In genomic region chr1:184945034-184945433, GRCh38 we compare ENCODE assay signal across 11 cellular contexts. TPM values are rescaled to one million over a fixed set of nuclear protein-coding genes. Genes with fewer than 3 reads are reported as not detected.
DNase-seq lines count a peak whose midpoint lies in the region; ATAC-seq, FAIRE-seq and TF ChIP-seq lines count a peak whose summit lies in the region.
"Had no signal": no experiment of that assay in that cellular context is flagged by ENCODE, and none has a peak within 500 bp of the region (broad histone marks: within the 10 kb centered on the region; RNA-seq: fewer than 3 reads in every experiment).

No MANE protein-coding gene starts in this region.

- H3K27me3 ChIP-seq in ascending aorta (no peaks in the 10 kb centered on the region), skeletal muscle tissue (ENCODE audit: control insufficient read depth in 3 of 3, insufficient read depth in 3 of 3, low read length in 3 of 3) (no peaks in the 10 kb centered on the region), body of pancreas (no peaks in the 10 kb centered on the region)
- H3K27me3 ChIP-seq: SJSA1 had no signal

- H3K4me1 ChIP-seq in ascending aorta (peaks cover 0 to 46% of the 10 kb centered on the region in 2 donors), skeletal muscle tissue (ENCODE audit: control insufficient read depth in 3 of 3, insufficient read depth in 3 of 3, low read length in 3 of 3) (peaks cover 0 to 5% (median 0%) of the 10 kb centered on the region in 3 donors), body of pancreas (peaks cover 26% of the 10 kb centered on the region)

- H3K4me3 ChIP-seq in ascending aorta = no peak overlapping the region
- H3K4me3 ChIP-seq in skeletal muscle tissue (ENCODE audit: low read length in 3 of 3) = no peak overlapping the region
- H3K4me3 ChIP-seq in body of pancreas = no peak overlapping the region
- H3K4me3 ChIP-seq: SJSA1 had no signal

- FAIRE-seq in GM19239 (lab: Jason Lieb, UNC) = peak; percentile 90

- ATAC-seq in HG03135 (IDR thresholded peaks at IDR 0.05; ENCODE audit: unreplicated experiment) (peak; percentile 52), body of pancreas (no peak), omental fat pad (ENCODE audit: low FRiP score) (no peak)

- H3K9me3 ChIP-seq in ascending aorta (no peaks in the 10 kb centered on the region), skeletal muscle tissue (ENCODE audit: control insufficient read depth in 3 of 3, low read length in 3 of 3) (no peaks in the 10 kb centered on the region), body of pancreas (no peaks in the 10 kb centered on the region)
- H3K9me3 ChIP-seq: SJSA1 had no signal

- peak overlapping the region; percentile 82 to 83 for H3K27ac ChIP-seq in ascending aorta
- H3K27ac ChIP-seq in skeletal muscle tissue (ENCODE audit: low read depth, low read length) = peak overlapping the region; percentile 66
- H3K27ac ChIP-seq in body of pancreas = peak overlapping the region in 1 of 4 donors; percentile 12
- H3K27ac ChIP-seq: SJSA1 had no signal

- no peak for TF ChIP-seq POLR2A in body of pancreas (IDR thresholded peaks at IDR 0.05)

- no peak overlapping the region for H3K9ac ChIP-seq in skeletal muscle tissue (ENCODE audit: low read depth in 1 of 3, low read length in 3 of 3)

- TF ChIP-seq CTCF in ascending aorta (IDR thresholded peaks at IDR 0.05) (no peak), body of pancreas (IDR thresholded peaks at IDR 0.05) (no peak), omental fat pad (IDR thresholded peaks at IDR 0.05) (no peak)

- DNase-seq in GM19239 (ENCODE audit: insufficient read length, low spot score) = no peak
- no peak for DNase-seq in ascending aorta (ENCODE audit: low spot score in 2 of 2)
- no peak for DNase-seq in body of pancreas
- no peak for DNase-seq in NCI-H524 (lab: John Stamatoyannopoulos, UW)
- DNase-seq in omental fat pad (ENCODE audit: low spot score) = no peak
- no peak for DNase-seq in activated CD4-positive, alpha-beta T cell treated with anti-CD3 and anti-CD28 coated beads, Interleukin-2, amount 50 U/mL, for 4 hours
- DNase-seq: caudate nucleus, nephron progenitor cell had no signal

- H3K36me3 ChIP-seq in ascending aorta = no peaks in the 10 kb centered on the region
- H3K36me3 ChIP-seq in skeletal muscle tissue (ENCODE audit: control insufficient read depth in 3 of 3, insufficient read depth in 3 of 3, low read length in 3 of 3) = no peaks in the 10 kb centered on the region
- no peaks in the 10 kb centered on the region for H3K36me3 ChIP-seq in body of pancreas (replicated peaks in 1 of 2; ENCODE audit: insufficient read depth in 1 of 2, low read depth in 2 of 2)
- H3K36me3 ChIP-seq: SJSA1 had no signal

- intact Hi-C loops in ascending aorta (cut with DNase I) = no loop called here
- intact Hi-C loops in body of pancreas (cut with DNase I) = no loop called here

- WGBS in body of pancreas, 2 donors = 42 to 47% methylated on average over 2 of the region's 2 CpGs

RNA-seq across cellular contexts. Expression of gene NIBAN1, which starts 29.3 kb away (rescaled TPM):
- 74.6 TPM for total RNA-seq in ascending aorta
- 68.4 TPM for total RNA-seq in skeletal muscle tissue
- total RNA-seq in body of pancreas = 10 to 100 TPM; 51.1 to 59.7 TPM
- total RNA-seq in omental fat pad = 10 to 100 TPM; 10.7 to 34.7 (median 15.8) TPM
